2 cellular contexts compared by ENCODE assay signal in genomic region chr7:87465534-87465880, GRCh38. TPM values are rescaled to one million over a fixed set of nuclear protein-coding genes. Genes with fewer than 3 reads are reported as not detected.
"Had no signal": no experiment of that assay in that cellular context is flagged by ENCODE, and none has a peak within 500 bp of the region (broad histone marks: within the 10 kb centered on the region; RNA-seq: fewer than 3 reads in every experiment).

No MANE protein-coding gene starts in this region.

RNA-seq across cellular contexts. Expression of gene ABCB4, which starts 10.0 kb away (rescaled TPM):
- total RNA-seq: mammary epithelial cell had no signal
- polyA plus RNA-seq: neural cell had no signal
